ENCODE assay signal across 8 cellular contexts in genomic region chr5:102959055-102959454, GRCh38.
DNase-seq lines count a peak whose midpoint lies in the region; ATAC-seq and TF ChIP-seq lines count a peak whose summit lies in the region.

No MANE protein-coding gene starts in this region.

- intact Hi-C loops in activated T-helper 1 cell treated with anti-CD3 and anti-CD28 coated beads, Interleukin-12 subunit alpha, Interleukin-12 subunit beta, Interleukin-2, Interleukin-4 antibody, amounts not matched to agents 30 ng/mL and 10 ng/mL and 1 ng/mL, durations not matched to agents 14 hours and 24 hours and 36 hours (cut with micrococcal nuclease), result no loop called here

- H3K36me3 ChIP-seq in skeletal muscle satellite cell (ENCODE audit: insufficient read depth, low read length) (no peaks in the 10 kb centered on the region), neural progenitor cell (peaks cover 9% of the 10 kb centered on the region)

- no peaks in the 10 kb centered on the region for H3K9me3 Mint-ChIP-seq in neural progenitor cell
- no peaks in the 10 kb centered on the region for H3K9me3 Mint-ChIP-seq in activated T-helper 1 cell treated with anti-CD3 and anti-CD28 coated beads, Interleukin-12 subunit alpha, Interleukin-12 subunit beta, Interleukin-2, Interleukin-4 antibody, amounts not matched to agents 30 ng/mL and 10 ng/mL and 1 ng/mL, durations not matched to agents 14 hours and 24 hours and 36 hours

- H3K4me1 ChIP-seq in skeletal muscle satellite cell (ENCODE audit: control insufficient read depth, insufficient read depth, low read length), result peaks cover 18% of the 10 kb centered on the region
- H3K4me1 ChIP-seq in neural progenitor cell, result no peaks in the 10 kb centered on the region

- peaks cover 14% of the 10 kb centered on the region for H3K36me3 Mint-ChIP-seq in neural progenitor cell
- peaks cover 12% of the 10 kb centered on the region for H3K36me3 Mint-ChIP-seq in activated T-helper 1 cell treated with anti-CD3 and anti-CD28 coated beads, Interleukin-12 subunit alpha, Interleukin-12 subunit beta, Interleukin-2, Interleukin-4 antibody, amounts not matched to agents 30 ng/mL and 10 ng/mL and 1 ng/mL, durations not matched to agents 14 hours and 24 hours and 36 hours (ENCODE audit: low read depth)

- no peaks in the 10 kb centered on the region for H3K9me3 ChIP-seq in skeletal muscle satellite cell (replicated peaks; ENCODE audit: low read length)
- no peaks in the 10 kb centered on the region for H3K9me3 ChIP-seq in neural progenitor cell (ENCODE audit: low read depth)

- no peaks in the 10 kb centered on the region for H3F3A ChIP-seq in neural progenitor cell (ENCODE audit: low read depth)

- H3K27me3 ChIP-seq in skeletal muscle satellite cell (ENCODE audit: control insufficient read depth, insufficient read depth, low read length), result no peaks in the 10 kb centered on the region
- no peaks in the 10 kb centered on the region for H3K27me3 ChIP-seq in neural progenitor cell

- H4K20me1 ChIP-seq in neural progenitor cell (ENCODE audit: low read depth), result no peaks in the 10 kb centered on the region

- H3K4me1 Mint-ChIP-seq in neural progenitor cell, result peaks cover 21% of the 10 kb centered on the region
- no peaks in the 10 kb centered on the region for H3K4me1 Mint-ChIP-seq in activated T-helper 1 cell treated with anti-CD3 and anti-CD28 coated beads, Interleukin-12 subunit alpha, Interleukin-12 subunit beta, Interleukin-2, Interleukin-4 antibody, amounts not matched to agents 30 ng/mL and 10 ng/mL and 1 ng/mL, durations not matched to agents 14 hours and 24 hours and 36 hours (ENCODE audit: low read depth)

- no peaks in the 10 kb centered on the region for H3K79me2 ChIP-seq in neural progenitor cell (ENCODE audit: low read depth)

- ATAC-seq in GM21619 (IDR thresholded peaks at IDR 0.05; ENCODE audit: unreplicated experiment), result peak; percentile 69
- peak; percentile 74 for ATAC-seq in esophagus mucosa
- no peak for ATAC-seq in GM21390 (IDR thresholded peaks at IDR 0.05; ENCODE audit: unreplicated experiment)

- DNase-seq in NCI-H460 (ENCODE audit: extremely low read depth, low read depth) (peak; percentile 62), neural progenitor cell (ENCODE audit: low spot score) (no peak), NCI-H82 treated with DMSO at 0.1 percent for 48 hours (lab: John Stamatoyannopoulos, UW; ENCODE audit: unreplicated experiment) (no peak)
- no peak for DNase-seq in activated T-helper 1 cell treated with anti-CD3 and anti-CD28 coated beads, Interleukin-12 subunit alpha, Interleukin-12 subunit beta, Interleukin-2, Interleukin-4 antibody, amounts not matched to agents 30 ng/mL and 10 ng/mL and 1 ng/mL, durations not matched to agents 14 hours and 24 hours and 36 hours (ENCODE audit: low spot score)

- no peak overlapping the region for H3K27ac Mint-ChIP-seq in neural progenitor cell
- H3K27ac Mint-ChIP-seq in activated T-helper 1 cell treated with anti-CD3 and anti-CD28 coated beads, Interleukin-12 subunit alpha, Interleukin-12 subunit beta, Interleukin-2, Interleukin-4 antibody, amounts not matched to agents 30 ng/mL and 10 ng/mL and 1 ng/mL, durations not matched to agents 14 hours and 24 hours and 36 hours, result no peak overlapping the region

- no peak for TF ChIP-seq CTCF in neural progenitor cell (IDR thresholded peaks at IDR 0.05)

- no peak overlapping the region for H3K27ac ChIP-seq in neural progenitor cell

- no peak overlapping the region for H3K4me3 Mint-ChIP-seq in neural progenitor cell
- no peak overlapping the region for H3K4me3 Mint-ChIP-seq in activated T-helper 1 cell treated with anti-CD3 and anti-CD28 coated beads, Interleukin-12 subunit alpha, Interleukin-12 subunit beta, Interleukin-2, Interleukin-4 antibody, amounts not matched to agents 30 ng/mL and 10 ng/mL and 1 ng/mL, durations not matched to agents 14 hours and 24 hours and 36 hours

- H3K27me3 Mint-ChIP-seq in neural progenitor cell (ENCODE audit: insufficient read depth, low read depth), result no peaks in the 10 kb centered on the region
- no peaks in the 10 kb centered on the region for H3K27me3 Mint-ChIP-seq in activated T-helper 1 cell treated with anti-CD3 and anti-CD28 coated beads, Interleukin-12 subunit alpha, Interleukin-12 subunit beta, Interleukin-2, Interleukin-4 antibody, amounts not matched to agents 30 ng/mL and 10 ng/mL and 1 ng/mL, durations not matched to agents 14 hours and 24 hours and 36 hours (ENCODE audit: insufficient read depth)

- peak overlapping the region; percentile 79 for H3K9ac ChIP-seq in skeletal muscle satellite cell (ENCODE audit: low read depth, low read length)
- H3K9ac ChIP-seq in neural progenitor cell, result no peak overlapping the region

- H3K4me3 ChIP-seq in skeletal muscle satellite cell (ENCODE audit: low read length) (no peak overlapping the region), neural progenitor cell (no peak overlapping the region)

- H2AFZ ChIP-seq in neural progenitor cell (replicated peaks), result no peak overlapping the region

- peak overlapping the region; percentile 64 for H3K4me2 ChIP-seq in skeletal muscle satellite cell (ENCODE audit: low read length)
- no peak overlapping the region for H3K4me2 ChIP-seq in neural progenitor cell
